ENCODE assay signal across 11 cellular contexts in the genomic region with DNA sequence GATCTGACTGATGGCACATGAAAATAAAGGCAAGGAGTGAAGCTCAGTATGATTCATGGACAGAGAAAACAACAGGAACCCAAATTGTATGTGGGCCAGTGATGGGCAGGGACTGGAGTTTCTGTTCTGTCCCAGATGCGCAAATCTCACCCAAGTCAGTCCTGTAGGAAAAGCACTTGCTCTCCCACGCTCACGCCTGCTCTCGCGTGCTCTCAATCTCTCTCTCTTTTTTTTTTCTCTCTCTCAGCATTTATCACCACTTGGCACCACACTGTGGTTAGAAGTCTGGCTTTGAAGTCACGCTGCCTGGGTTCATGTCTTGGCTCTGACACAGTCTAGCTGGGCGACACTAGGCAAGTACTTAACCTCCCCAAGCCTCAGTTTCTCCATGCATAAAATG.
DNase-seq lines count a peak whose midpoint lies in the region; ATAC-seq and TF ChIP-seq lines count a peak whose summit lies in the region.
"Had no signal": no experiment of that assay in that cellular context is flagged by ENCODE, and none has a peak within 500 bp of the region (broad histone marks: within the 10 kb centered on the region; RNA-seq: fewer than 3 reads in every experiment).

No MANE protein-coding gene starts in this region.

- no peak overlapping the region for H2BK12ac ChIP-seq in mesenchymal stem cell (ENCODE audit: low read length in 2 of 2)

- no peak overlapping the region for H3K18ac ChIP-seq in mesenchymal stem cell (ENCODE audit: low read depth in 1 of 2, low read length in 2 of 2)

- H3K79me1 ChIP-seq in mesenchymal stem cell (replicated peaks; ENCODE audit: low read length, poor library complexity, severe bottlenecking): peaks cover 3% of the 10 kb centered on the region

- H3K36me3 ChIP-seq in left ventricle myocardium inferior (no peaks in the 10 kb centered on the region), aorta (ENCODE audit: control insufficient read depth in 1 of 2, insufficient read depth in 2 of 2, low read length in 1 of 2) (no peaks in the 10 kb centered on the region), mesenchymal stem cell (ENCODE audit: control insufficient read depth in 1 of 2, insufficient read depth in 2 of 2, low read depth in 1 of 2, low read length in 2 of 2) (no peaks in the 10 kb centered on the region)

- H3K4me2 ChIP-seq in mesenchymal stem cell (ENCODE audit: low read length, poor library complexity, severe bottlenecking): no peak overlapping the region

- no peak overlapping the region for H2AK5ac ChIP-seq in mesenchymal stem cell (ENCODE audit: low read length, severe bottlenecking)

- CTCF ChIA-PET in HEK293T (lab: Yijun Ruan, JAX): no interaction called here

- H3K4me1 ChIP-seq in left ventricle myocardium inferior (peaks cover 18% of the 10 kb centered on the region), aorta (ENCODE audit: control insufficient read depth in 1 of 2, insufficient read depth in 2 of 2, low read length in 2 of 2) (peaks cover 10 to 12% of the 10 kb centered on the region in 2 donors), mesenchymal stem cell (ENCODE audit: control insufficient read depth, insufficient read depth, low read depth, low read length) (peaks cover 15% of the 10 kb centered on the region)

- H3K23ac ChIP-seq in mesenchymal stem cell (ENCODE audit: low read length in 2 of 2): no peak overlapping the region

- peaks cover 1 to 2% of the 10 kb centered on the region in 2 donors for H3K36me3 Mint-ChIP-seq in activated T-cell treated with anti-CD3 and anti-CD28 coated beads, Interleukin-2, amount 50 U/mL, for 72 hours (ENCODE audit: insufficient read depth in 2 of 2)

- no peak overlapping the region for H4K8ac ChIP-seq in mesenchymal stem cell (ENCODE audit: low read length)

- no peaks in the 10 kb centered on the region for H3K9me3 Mint-ChIP-seq in activated T-cell treated with anti-CD3 and anti-CD28 coated beads, Interleukin-2, amount 50 U/mL, for 72 hours

- H2BK120ac ChIP-seq in mesenchymal stem cell (ENCODE audit: low read depth, low read length): no peak overlapping the region

- no peak overlapping the region for H3K14ac ChIP-seq in mesenchymal stem cell (ENCODE audit: low read length in 2 of 2)

- H3K4ac ChIP-seq in mesenchymal stem cell (ENCODE audit: low read depth in 1 of 2, low read length in 2 of 2): no peak overlapping the region

- H3K27me3 Mint-ChIP-seq in activated T-cell treated with anti-CD3 and anti-CD28 coated beads, Interleukin-2, amount 50 U/mL, for 72 hours (ENCODE audit: low read depth): no peaks in the 10 kb centered on the region

- H3K4me1 Mint-ChIP-seq in activated T-cell treated with anti-CD3 and anti-CD28 coated beads, Interleukin-2, amount 50 U/mL, for 72 hours (ENCODE audit: low read depth): peaks cover 42% of the 10 kb centered on the region

- no peaks in the 10 kb centered on the region for H3K27me3 ChIP-seq in left ventricle myocardium inferior (ENCODE audit: low read depth)
- H3K27me3 ChIP-seq in aorta (ENCODE audit: control insufficient read depth in 1 of 2, insufficient read depth in 2 of 2, low read length in 1 of 2): no peaks in the 10 kb centered on the region
- no peaks in the 10 kb centered on the region for H3K27me3 ChIP-seq in mesenchymal stem cell (ENCODE audit: control insufficient read depth in 1 of 2, insufficient read depth in 1 of 2, low read length in 2 of 2)

- no peak overlapping the region for H2BK5ac ChIP-seq in mesenchymal stem cell (ENCODE audit: low read depth, low read length, poor library complexity, severe bottlenecking)

- no peak overlapping the region for H2AFZ ChIP-seq in mesenchymal stem cell (ENCODE audit: low read depth, low read length)

- H3K4me3 Mint-ChIP-seq in activated T-cell treated with anti-CD3 and anti-CD28 coated beads, Interleukin-2, amount 50 U/mL, for 72 hours: peak overlapping the region; percentile 4 to 6

- no peak for TF ChIP-seq CTCF in left ventricle myocardium inferior (IDR thresholded peaks at IDR 0.05; ENCODE audit: borderline replicate concordance)

- no peak overlapping the region for H3K27ac ChIP-seq in left ventricle myocardium inferior (replicated peaks)
- peak overlapping the region in 1 of 2 donors; percentile 63 for H3K27ac ChIP-seq in aorta (ENCODE audit: low read depth in 1 of 2, low read length in 2 of 2)
- no peak overlapping the region for H3K27ac ChIP-seq in mesenchymal stem cell (ENCODE audit: low read length, poor library complexity, severe bottlenecking)
- H3K27ac ChIP-seq: C4-2B had no signal

- WGBS in aorta, 2 donors: 1 to 10% methylated on average over 7 of the region's 7 CpGs
- 94% methylated on average over 7 of the region's 7 CpGs for WGBS in mesenchymal stem cell

- H3K9ac ChIP-seq in mesenchymal stem cell (ENCODE audit: low read length): no peak overlapping the region

- H2BK15ac ChIP-seq in mesenchymal stem cell (ENCODE audit: low read depth, poor library complexity, severe bottlenecking): no peak overlapping the region

- H3K4me3 ChIP-seq in left ventricle myocardium inferior (no peak overlapping the region), aorta (ENCODE audit: low read length in 2 of 2) (no peak overlapping the region), mesenchymal stem cell (ENCODE audit: insufficient read depth in 1 of 2, low read depth in 1 of 2, low read length in 2 of 2) (no peak overlapping the region)

- POLR2A ChIA-PET in HEK293T (lab: Yijun Ruan, JAX): no interaction called here

- DNase-seq in left cardiac atrium: no peak
- DNase-seq in left ventricle myocardium inferior: no peak
- DNase-seq in activated T-cell treated with anti-CD3 and anti-CD28 coated beads, Interleukin-2, amount 50 U/mL, for 72 hours: peak; percentile 25 to 34
- peak; percentile 31 for DNase-seq in hepatic stellate cell (ENCODE audit: low spot score)
- no peak for DNase-seq in aorta
- no peak for DNase-seq in iPS-NIHi7 (ENCODE audit: extremely low spot score)
- no peak for DNase-seq in mesenchymal stem cell
- no peak for DNase-seq in HEK293T (ENCODE audit: extremely low spot score)
- DNase-seq: mesendoderm, NCI-H1417 had no signal

- intact Hi-C loops in left cardiac atrium (cut with DNase I): no loop called here
- intact Hi-C loops in left ventricle myocardium inferior (cut with micrococcal nuclease): no loop called here
- intact Hi-C loops in aorta (cut with DNase I): loop anchor here in 1 of 2 donors (5.0 kb wide), 1 partner anchor 41 kb away; no protein-coding TSS in a partner anchor

- no peak overlapping the region for H3K27ac Mint-ChIP-seq in activated T-cell treated with anti-CD3 and anti-CD28 coated beads, Interleukin-2, amount 50 U/mL, for 72 hours

- H4K91ac ChIP-seq in mesenchymal stem cell (ENCODE audit: low read length): no peak overlapping the region

- no peaks in the 10 kb centered on the region for H3K9me3 ChIP-seq in left ventricle myocardium inferior (replicated peaks)
- no peaks in the 10 kb centered on the region for H3K9me3 ChIP-seq in aorta (ENCODE audit: control insufficient read depth, low read length)
- no peaks in the 10 kb centered on the region for H3K9me3 ChIP-seq in mesenchymal stem cell (ENCODE audit: control insufficient read depth, low read length)

- ATAC-seq in left cardiac atrium: peak; percentile 22 to 53
- peak; percentile 57 to 62 for ATAC-seq in activated T-cell treated with anti-CD3 and anti-CD28 coated beads, Interleukin-2, amount 50 U/mL, for 72 hours (replicated peaks in 1 of 2)
- ATAC-seq in aorta (ENCODE audit: low FRiP score): peak; percentile 34

TF ChIP-seq in HEK293T, 16 proteins besides CTCF, POLR2A, EP300 and RAD21:
- TF ChIP-seq ARNT (IDR thresholded peaks at IDR 0.05): no peak

Comparison
In these comparisons a context has a peak if more than half of its experiments do, and no peak if none do; other contexts are left out.
1. DNase-seq: peak in activated T-cell treated with anti-CD3 and anti-CD28 coated beads, Interleukin-2, amount 50 U/mL, for 72 hours (2 of 2) and hepatic stellate cell (single experiment); none in left cardiac atrium (single experiment), left ventricle myocardium inferior (single experiment), aorta (0 of 2), iPS-NIHi7 (single experiment), mesenchymal stem cell (single experiment) and HEK293T (single experiment).
2. Peak in every context shown above with its lines, with median percentiles within 50 percentile points of each other: ATAC-seq.